24 cellular contexts compared by ENCODE assay signal in the genomic region with DNA sequence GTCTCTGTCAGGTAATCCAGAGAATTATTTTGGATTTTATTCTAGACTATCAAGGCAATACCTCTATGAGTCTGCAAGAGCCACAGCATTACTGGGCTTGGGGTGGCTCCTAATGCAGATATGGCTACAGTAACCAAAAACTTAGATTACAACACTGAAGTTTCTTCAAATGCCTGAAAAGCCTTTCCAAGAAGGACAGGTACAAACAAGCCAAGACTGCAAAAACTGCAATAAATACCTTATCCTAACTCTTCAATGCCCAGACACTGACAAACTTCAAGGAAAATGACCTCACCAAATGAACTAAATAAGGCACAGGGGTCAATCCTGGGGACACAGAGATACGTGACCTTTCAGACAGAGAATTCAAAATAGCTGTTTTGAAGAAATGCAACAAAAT.
"Had no signal": no experiment of that assay in that cellular context is flagged by ENCODE, and none has a peak within 500 bp of the region (broad histone marks: within the 10 kb centered on the region; RNA-seq: fewer than 3 reads in every experiment).

No MANE protein-coding gene starts in this region.

- H3K4me3 ChIP-seq: ascending aorta, breast epithelium, coronary artery, esophagus squamous epithelium had no signal

- H3K36me3 ChIP-seq: ascending aorta, breast epithelium, esophagus squamous epithelium had no signal

- H3K27me3 ChIP-seq: ascending aorta, breast epithelium, esophagus squamous epithelium had no signal

- DNase-seq: activated CD4-positive, alpha-beta T cell treated with anti-CD3 and anti-CD28 coated beads for 4 hours; activated CD4-positive, alpha-beta T cell treated with anti-CD3 and anti-CD28 coated beads, Interleukin-2, amount 50 U/mL, for 1 hour; activated CD4-positive, alpha-beta T cell treated with anti-CD3 and anti-CD28 coated beads, Interleukin-2, amount 50 U/mL, for 48 hours; activated CD4-positive, CD25-positive, alpha-beta regulatory T cell; activated CD4-positive, CD25-positive, alpha-beta regulatory T cell treated with anti-CD3 and anti-CD28 coated beads, Interleukin-2, amount 50 U/mL, for 72 hours; activated CD8-positive, alpha-beta memory T cell treated with anti-CD3 and anti-CD28 coated beads for 24 hours; activated CD8-positive, alpha-beta T cell treated with anti-CD3 and anti-CD28 coated beads for 36 hours; activated effector memory CD4-positive, alpha-beta T cell treated with Interleukin-2 at 50 U/mL for 16 hours; activated gamma-delta T cell treated with Interleukin-2 at 50 U/mL for 16 hours; activated naive CD4-positive, alpha-beta T cell treated with anti-CD3 and anti-CD28 coated beads, Interleukin-2, amount 10 ng/mL, durations not matched to agents 7 days and 5 days; activated naive CD8-positive, alpha-beta T cell treated with anti-CD3 and anti-CD28 coated beads, Interleukin-2, amount 10 ng/mL, durations not matched to agents 7 days and 5 days; activated T-cell treated with anti-CD3 and anti-CD28 coated beads, Interleukin-2, amount 50 U/mL, for 4 hours; effector CD4-positive, alpha-beta T cell; effector memory CD8-positive, alpha-beta T cell; esophagus squamous epithelium; head of caudate nucleus; T-helper 2 cell had no signal

- ATAC-seq: activated CD8-positive, alpha-beta T cell treated with anti-CD3 and anti-CD28 coated beads for 36 hours; activated naive CD4-positive, alpha-beta T cell treated with anti-CD3 and anti-CD28 coated beads, Interleukin-2, amount 50 U/mL, for 72 hours; activated T-cell treated with anti-CD3 and anti-CD28 coated beads, Interleukin-2, amount 50 U/mL, for 4 hours; activated T-helper 17 cell treated with anti-CD3 and anti-CD28 coated beads, Interleukin-2, amount 50 U/mL, for 72 hours; effector memory CD8-positive, alpha-beta T cell had no signal

- H3K27ac ChIP-seq: ascending aorta, breast epithelium, coronary artery, epithelial cell of prostate, esophagus squamous epithelium had no signal

- H3K9me3 ChIP-seq: ascending aorta, breast epithelium, esophagus squamous epithelium had no signal

- H3K4me1 ChIP-seq: ascending aorta, breast epithelium had no signal

- FAIRE-seq: frontal cortex had no signal
